In genomic region chr2:102848366-102848839, GRCh38 we compare ENCODE assay signal across 8 cellular contexts.
DNase-seq lines count a peak whose midpoint lies in the region; TF ChIP-seq lines count a peak whose summit lies in the region.

No MANE protein-coding gene starts in this region.

- H3K4me3 Mint-ChIP-seq in nephron progenitor cell, result peak overlapping the region; percentile 75

- H3K36me3 ChIP-seq in MG63, result no peaks in the 10 kb centered on the region
- no peaks in the 10 kb centered on the region for H3K36me3 ChIP-seq in SJSA1
- no peaks in the 10 kb centered on the region for H3K36me3 ChIP-seq in effector memory CD4-positive, alpha-beta T cell (ENCODE audit: control insufficient read depth, insufficient read depth, low read length)

- peaks cover 6% of the 10 kb centered on the region for H3K36me3 Mint-ChIP-seq in nephron progenitor cell (ENCODE audit: low read depth)

- in situ Hi-C loops in Caki2 (cut with HindIII; ENCODE audit: low pct_unique_long_range_greater_than_20kb, low sequenced_read_pairs), result no loop called here

- H3K27ac ChIP-seq in SJSA1, result no peak overlapping the region
- no peak overlapping the region for H3K27ac ChIP-seq in effector memory CD4-positive, alpha-beta T cell (ENCODE audit: insufficient read depth, low read length, poor library complexity, severe bottlenecking)

- peak overlapping the region; percentile 27 for H3K4me3 ChIP-seq in MG63
- no peak overlapping the region for H3K4me3 ChIP-seq in SJSA1
- H3K4me3 ChIP-seq in fibroblast of the aortic adventitia (ENCODE audit: low read depth, low read length), result no peak overlapping the region
- no peak overlapping the region for H3K4me3 ChIP-seq in effector memory CD4-positive, alpha-beta T cell (ENCODE audit: insufficient read depth, low read depth, low read length, poor library complexity, severe bottlenecking)

- H3K27me3 ChIP-seq in MG63 (no peaks in the 10 kb centered on the region), SJSA1 (replicated peaks) (no peaks in the 10 kb centered on the region)
- H3K27me3 ChIP-seq in effector memory CD4-positive, alpha-beta T cell (replicated peaks; ENCODE audit: control insufficient read depth, insufficient read depth, low read length, poor library complexity, severe bottlenecking), result no peaks in the 10 kb centered on the region

- DNase-seq in Caki2 (ENCODE audit: low read depth), result peak; percentile 91
- peak; percentile 86 for DNase-seq in MG63
- DNase-seq in SJSA1 (ENCODE audit: low read depth in 1 of 2, low spot score in 2 of 2), result peak; percentile 37 to 68
- DNase-seq in fibroblast of the aortic adventitia (ENCODE audit: low read depth), result peak; percentile 23
- peak; percentile 90 for DNase-seq in nephron progenitor cell
- no peak for DNase-seq in effector memory CD4-positive, alpha-beta T cell
- DNase-seq in activated naive CD4-positive, alpha-beta T cell (lab: John Stamatoyannopoulos, UW), result no peak
- no peak for DNase-seq in DMS79 treated with DMSO at 0.1 percent for 48 hours (lab: John Stamatoyannopoulos, UW)

- peaks cover 52% of the 10 kb centered on the region for H3K4me1 Mint-ChIP-seq in nephron progenitor cell

- peaks cover 8% of the 10 kb centered on the region for H3K27me3 Mint-ChIP-seq in nephron progenitor cell (ENCODE audit: low read depth, poor library complexity)

- peaks cover 10% of the 10 kb centered on the region for H3K9me3 Mint-ChIP-seq in nephron progenitor cell

- no peaks in the 10 kb centered on the region for H3K4me1 ChIP-seq in SJSA1 (replicated peaks)
- H3K4me1 ChIP-seq in effector memory CD4-positive, alpha-beta T cell (ENCODE audit: control insufficient read depth, insufficient read depth, low read length, poor library complexity, severe bottlenecking), result no peaks in the 10 kb centered on the region

- H3K9me3 ChIP-seq in MG63 (no peaks in the 10 kb centered on the region), SJSA1 (replicated peaks) (no peaks in the 10 kb centered on the region)
- H3K9me3 ChIP-seq in effector memory CD4-positive, alpha-beta T cell (ENCODE audit: control insufficient read depth, low read length), result no peaks in the 10 kb centered on the region

- TF ChIP-seq CTCF in fibroblast of the aortic adventitia (IDR thresholded peaks at IDR 0.05; ENCODE audit: insufficient read depth, low read length) (no peak), nephron progenitor cell (IDR thresholded peaks at IDR 0.05) (no peak)

- H3K27ac Mint-ChIP-seq in nephron progenitor cell, result no peak overlapping the region

Comparison
In these comparisons a context has a peak if more than half of its experiments do, and no peak if none do; other contexts are left out.
1. DNase-seq: peak in Caki2 (single experiment), MG63 (single experiment), SJSA1 (2 of 2), fibroblast of the aortic adventitia (single experiment) and nephron progenitor cell (single experiment); none in effector memory CD4-positive, alpha-beta T cell (0 of 3), activated naive CD4-positive, alpha-beta T cell (0 of 4) and DMS79 treated with DMSO at 0.1 percent for 48 hours (single experiment).